Comparison of ENCODE assay signal across 21 cellular contexts in genomic region chr10:121735248-121735647, GRCh38.
"Had no signal": no experiment of that assay in that cellular context is flagged by ENCODE, and none has a peak within 500 bp of the region (broad histone marks: within the 10 kb centered on the region; RNA-seq: fewer than 3 reads in every experiment).

No MANE protein-coding gene starts in this region.

- H3K36me3 Mint-ChIP-seq: activated naive CD8-positive, alpha-beta T cell; T-cell had no signal

- H3K4me3 ChIP-seq: MG63, SK-N-MC had no signal

- H3K27ac Mint-ChIP-seq: activated CD4-positive, alpha-beta memory T cell treated with anti-CD3 and anti-CD28 coated beads, Interleukin-2, amount 10 ng/mL, durations not matched to agents 7 days and 5 days; activated CD4-positive, alpha-beta T cell treated with anti-CD3 and anti-CD28 coated beads for 36 hours; activated naive CD4-positive, alpha-beta T cell treated with anti-CD3 and anti-CD28 coated beads for 36 hours; activated naive CD8-positive, alpha-beta T cell; activated T-helper 17 cell treated with anti-CD3 and anti-CD28 coated beads, Interleukin-2, amount 50 U/mL, for 72 hours; T-cell had no signal

- H3K36me3 ChIP-seq: MG63, WERI-Rb-1 had no signal

- DNase-seq: activated CD4-positive, alpha-beta memory T cell treated with anti-CD3 and anti-CD28 coated beads, Interleukin-2, amount 10 ng/mL, durations not matched to agents 7 days and 5 days; activated CD4-positive, alpha-beta T cell treated with anti-CD3 and anti-CD28 coated beads, Interleukin-2, amount 50 U/mL, for 1 hour; activated gamma-delta T cell; activated T-cell treated with anti-CD3 and anti-CD28 coated beads for 4 hours; cerebellar nuclear complex; MG63; MV-4-11; NCI-H1930; NCI-H2171; NCI-H345; NCI-H510A; NCI-H526 treated with DMSO at 0.1 percent for 48 hours; T1000; WERI-Rb-1 had no signal

- H3K9me3 Mint-ChIP-seq: activated CD4-positive, alpha-beta memory T cell treated with anti-CD3 and anti-CD28 coated beads, Interleukin-2, amount 10 ng/mL, durations not matched to agents 7 days and 5 days; activated naive CD4-positive, alpha-beta T cell treated with anti-CD3 and anti-CD28 coated beads for 36 hours; activated T-helper 17 cell treated with anti-CD3 and anti-CD28 coated beads, Interleukin-2, amount 50 U/mL, for 72 hours; T-cell had no signal

- H3K27ac ChIP-seq: KMS-11, SK-N-MC, WERI-Rb-1 had no signal

- H3K4me3 Mint-ChIP-seq: activated CD4-positive, alpha-beta memory T cell treated with anti-CD3 and anti-CD28 coated beads, Interleukin-2, amount 10 ng/mL, durations not matched to agents 7 days and 5 days; activated CD4-positive, alpha-beta T cell treated with anti-CD3 and anti-CD28 coated beads for 36 hours; activated naive CD4-positive, alpha-beta T cell treated with anti-CD3 and anti-CD28 coated beads for 36 hours; activated naive CD8-positive, alpha-beta T cell; activated T-helper 17 cell treated with anti-CD3 and anti-CD28 coated beads, Interleukin-2, amount 50 U/mL, for 72 hours; T-cell had no signal

- H3K9me3 ChIP-seq: MG63 had no signal

- H3K27me3 ChIP-seq: MG63 had no signal
